Comparison of ENCODE assay signal across 8 cellular contexts in the genomic region with DNA sequence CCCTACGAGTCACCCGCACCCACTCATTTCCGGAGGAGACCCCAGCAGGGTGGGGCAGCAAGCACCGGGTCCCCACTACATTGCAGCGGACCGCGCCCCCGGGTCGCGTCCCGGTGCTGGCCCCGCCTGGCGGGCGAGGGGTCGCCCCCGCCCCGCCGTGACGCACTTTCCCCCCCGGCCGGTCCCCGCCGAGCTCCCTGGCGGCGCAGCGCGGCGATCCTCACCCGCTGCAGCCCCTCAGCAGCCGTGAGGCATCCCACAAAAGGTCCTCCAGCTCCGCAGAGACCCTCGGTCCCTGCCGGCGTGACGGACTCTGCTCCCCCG.
DNase-seq lines count a peak whose midpoint lies in the region; ATAC-seq, FAIRE-seq and TF ChIP-seq lines count a peak whose summit lies in the region.

No MANE protein-coding gene starts in this region.

- POLR2A ChIA-PET in HepG2 (lab: Yijun Ruan, JAX), result no interaction called here

- H3K36me3 ChIP-seq in Peyer's patch (no peaks in the 10 kb centered on the region), HepG2 (replicated peaks in 1 of 2; ENCODE audit: control insufficient read depth in 1 of 2, insufficient read depth in 2 of 2, low read length in 2 of 2) (no peaks in the 10 kb centered on the region)

- no peaks in the 10 kb centered on the region for H3K9me3 ChIP-seq in Peyer's patch
- H3K9me3 ChIP-seq in HepG2 (ENCODE audit: low read length), result no peaks in the 10 kb centered on the region

- no peak for FAIRE-seq in HepG2 (lab: Jason Lieb, UNC)

- no peak for TF ChIP-seq CTCF in Peyer's patch (IDR thresholded peaks at IDR 0.05)
- no peak for TF ChIP-seq CTCF in HepG2 (CRISPR knock-in tag; IDR thresholded peaks at IDR 0.05)

- peaks cover 2% of the 10 kb centered on the region for H3K36me3 Mint-ChIP-seq in central memory CD8-positive, alpha-beta T cell (ENCODE audit: insufficient read depth)

- H3K27me3 ChIP-seq in Peyer's patch (no peaks in the 10 kb centered on the region), HepG2 (ENCODE audit: control insufficient read depth in 1 of 2, insufficient read depth in 2 of 2, low read length in 2 of 2) (peaks cover 0 to 42% of the 10 kb centered on the region in 2 experiments; a peak in 4 of 5 replicates)

- CTCF ChIA-PET in HepG2 (lab: Yijun Ruan, JAX; ENCODE audit: low intra/inter-chr PET ratio, low total read pairs), result interaction anchor here (2.8 kb wide), 1 partner anchor 85 kb away, joined by 22 read pairs; no protein-coding TSS in a partner anchor

- TF ChIP-seq POLR2A in Peyer's patch (IDR thresholded peaks at IDR 0.05) (no peak), HepG2 (IDR thresholded peaks at IDR 0.05; ENCODE audit: insufficient read depth in 1 of 2, low read depth in 2 of 2, low read length in 2 of 2) (no peak)

- DNase-seq in Peyer's patch (peak in 2 of 3 donors; percentile 41 to 60), HepG2 (ENCODE audit: low spot score) (no peak), NCI-H146 treated with DMSO at 0.1 percent for 48 hours (lab: John Stamatoyannopoulos, UW; ENCODE audit: unreplicated experiment) (no peak), dedifferentiated amniotic fluid mesenchymal stem cell (ENCODE audit: extremely low spot score) (no peak)
- no peak for DNase-seq in central memory CD8-positive, alpha-beta T cell (ENCODE audit: low spot score in 2 of 2)
- DNase-seq in stimulated activated naive CD8-positive, alpha-beta T cell treated with anti-CD3 and anti-CD28 coated beads, Interleukin-15, amount 100 ng/mL, for 72 hours, result peak; percentile 14 to 34

- H3K79me2 ChIP-seq in HepG2 (ENCODE audit: insufficient read depth, low read length), result no peaks in the 10 kb centered on the region

- peak overlapping the region; percentile 99 for H3K4me2 ChIP-seq in HepG2 (ENCODE audit: low read depth, low read length)

- H3K27ac ChIP-seq in Peyer's patch, result peak overlapping the region; percentile 77 to 91 (median 80)
- no peak overlapping the region for H3K27ac ChIP-seq in HepG2 (ENCODE audit: extremely low read length, insufficient read depth, low read length)

- H3K9ac ChIP-seq in HepG2 (ENCODE audit: insufficient read depth, low read depth, low read length), result no peak overlapping the region

- TF ChIP-seq RAD21 in HepG2 (CRISPR knock-in tag; IDR thresholded peaks at IDR 0.05), result no peak

- H2AFZ ChIP-seq in HepG2 (ENCODE audit: low read length), result no peak overlapping the region

- BruUV-seq in HepG2 (replicated peaks; lab: Mats Ljungman, UMichigan), result no TSS peak

- H3K4me1 ChIP-seq in Peyer's patch (peaks cover 0 to 5% (median 2%) of the 10 kb centered on the region in 4 donors), HepG2 (ENCODE audit: insufficient read depth, low read length) (peaks cover 7% of the 10 kb centered on the region)

- WGBS in HepG2 (ENCODE audit: low lambda C conversion rate), result no CpG with 5 or more reads among the region's 36 CpGs

- in situ Hi-C loops in HepG2 (cut with HindIII; ENCODE audit: extremely low pct_ligation_motif_present, low pct_unique_long_range_greater_than_20kb), result loop anchor here (5.0 to 25.0 kb wide), 2 partner anchors 84 to 854 kb away; no protein-coding TSS in a partner anchor

- H3K27me3 Mint-ChIP-seq in central memory CD8-positive, alpha-beta T cell, result peaks cover 90% of the 10 kb centered on the region
- H3K27me3 Mint-ChIP-seq in stimulated activated naive CD8-positive, alpha-beta T cell treated with anti-CD3 and anti-CD28 coated beads, Interleukin-15, amount 100 ng/mL, for 72 hours, result peaks cover 95% of the 10 kb centered on the region

- intact Hi-C loops in HepG2 (cut with micrococcal nuclease; ENCODE audit: unreplicated experiment), result loop anchor here (1.0 to 2.0 kb wide), 2 partner anchors 86 to 855 kb away; no protein-coding TSS in a partner anchor

- peak overlapping the region; percentile 82 for H3K27ac Mint-ChIP-seq in central memory CD8-positive, alpha-beta T cell (ENCODE audit: low read depth)
- peak overlapping the region in 1 of 2 donors; percentile 77 for H3K27ac Mint-ChIP-seq in stimulated activated naive CD8-positive, alpha-beta T cell treated with anti-CD3 and anti-CD28 coated beads, Interleukin-15, amount 100 ng/mL, for 72 hours

- peaks cover 9% of the 10 kb centered on the region for H3K4me1 Mint-ChIP-seq in central memory CD8-positive, alpha-beta T cell
- H3K4me1 Mint-ChIP-seq in stimulated activated naive CD8-positive, alpha-beta T cell treated with anti-CD3 and anti-CD28 coated beads, Interleukin-15, amount 100 ng/mL, for 72 hours, result peaks cover 11% of the 10 kb centered on the region

- H3K4me3 ChIP-seq in Peyer's patch (peak overlapping the region; percentile 58 to 86 (median 82)), HepG2 (replicated peaks in 1 of 3; ENCODE audit: insufficient read depth in 1 of 3, low read depth in 2 of 3, low read length in 3 of 3) (peak overlapping the region; percentile 41 to 88 (median 43); a peak in 5 of 6 replicates)

- peak overlapping the region; percentile 95 for H3K4me3 Mint-ChIP-seq in central memory CD8-positive, alpha-beta T cell
- H3K4me3 Mint-ChIP-seq in stimulated activated naive CD8-positive, alpha-beta T cell treated with anti-CD3 and anti-CD28 coated beads, Interleukin-15, amount 100 ng/mL, for 72 hours, result peak overlapping the region; percentile 81 to 95

- no peaks in the 10 kb centered on the region for H3K9me3 Mint-ChIP-seq in central memory CD8-positive, alpha-beta T cell
- no peaks in the 10 kb centered on the region for H3K9me3 Mint-ChIP-seq in stimulated activated naive CD8-positive, alpha-beta T cell treated with anti-CD3 and anti-CD28 coated beads, Interleukin-15, amount 100 ng/mL, for 72 hours

- no peaks in the 10 kb centered on the region for H4K20me1 ChIP-seq in HepG2 (ENCODE audit: insufficient read depth, low read length)

- no peak for TF ChIP-seq EP300 in HepG2 (IDR thresholded peaks at IDR 0.05; ENCODE audit: low read depth in 2 of 2, low read length in 2 of 2)
- TF ChIP-seq EP300 in HepG2 (CRISPR knock-in tag; IDR thresholded peaks at IDR 0.05; ENCODE audit: borderline replicate concordance), result no peak

- ATAC-seq in GM18519 (IDR thresholded peaks at IDR 0.05; ENCODE audit: low FRiP score, unreplicated experiment) (peak; percentile 14), HG02588 (IDR thresholded peaks at IDR 0.05; ENCODE audit: unreplicated experiment) (peak; percentile 24), HepG2 (peak; percentile 56)
- ATAC-seq in central memory CD8-positive, alpha-beta T cell (replicated peaks; ENCODE audit: extremely low read depth, poor library complexity, severe bottlenecking), result no peak
- ATAC-seq in stimulated activated naive CD8-positive, alpha-beta T cell treated with anti-CD3 and anti-CD28 coated beads, Interleukin-15, amount 100 ng/mL, for 72 hours, result peak; percentile 57

TF ChIP-seq in HepG2, 621 proteins besides CTCF, POLR2A, EP300 and RAD21:
- TF ChIP-seq ZNF614 (CRISPR knock-in tag; IDR thresholded peaks at IDR 0.05; ENCODE audit: borderline replicate concordance) (no peak), ZNF777 (CRISPR knock-in tag; IDR thresholded peaks at IDR 0.05) (0 out of 2 replicates have a peak, but pooled peaks have one; percentile 18)

Comparison
In these comparisons a context has a peak if more than half of its experiments do, and no peak if none do; other contexts are left out.
1. DNase-seq: peak in Peyer's patch (2 of 3) and stimulated activated naive CD8-positive, alpha-beta T cell treated with anti-CD3 and anti-CD28 coated beads, Interleukin-15, amount 100 ng/mL, for 72 hours (2 of 2); none in central memory CD8-positive, alpha-beta T cell (0 of 2), HepG2 (single experiment), NCI-H146 treated with DMSO at 0.1 percent for 48 hours (single experiment) and dedifferentiated amniotic fluid mesenchymal stem cell (single experiment).